19 cellular contexts compared by ENCODE assay signal in the genomic region with DNA sequence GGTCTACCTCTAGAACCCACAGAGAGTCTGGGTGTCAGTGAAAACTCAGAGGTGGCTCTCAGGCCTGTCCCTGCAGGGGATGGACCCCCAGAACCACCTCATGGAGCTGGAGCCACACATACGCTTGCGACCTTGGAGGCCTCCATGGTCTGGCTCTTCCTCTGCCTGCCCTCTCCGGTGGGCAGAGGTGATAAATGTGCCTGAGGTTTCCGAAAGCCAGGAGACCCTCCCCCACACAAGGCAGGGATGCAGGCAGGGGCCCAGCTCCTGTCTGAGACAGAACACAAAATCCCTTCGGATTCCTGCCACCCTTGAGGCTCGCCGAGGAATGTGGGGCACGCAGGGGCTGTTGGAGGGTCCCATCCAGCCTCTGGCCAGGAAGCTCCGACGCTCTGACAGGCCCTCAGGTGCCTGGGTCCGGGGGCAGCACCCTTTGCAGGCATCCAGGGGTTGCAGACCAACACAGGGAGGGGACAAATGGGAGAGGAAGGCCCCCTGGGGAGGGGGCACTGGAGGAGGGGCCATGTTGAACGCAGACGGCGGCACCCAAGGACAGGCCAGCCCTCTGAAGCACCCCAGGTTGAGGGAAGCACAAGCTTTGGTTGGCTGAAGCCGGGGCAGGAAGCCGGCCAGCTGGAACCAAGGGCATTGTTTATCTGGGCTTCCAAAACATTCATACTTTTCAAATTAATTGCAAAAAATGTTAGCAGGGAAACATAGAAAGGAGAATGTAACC. TPM values are rescaled to one million over a fixed set of nuclear protein-coding genes. Genes with fewer than 3 reads are reported as not detected.
A peak's percentile ranks its signal among the peaks of the same experiment; 100 is the strongest.
DNase-seq lines count a peak whose midpoint lies in the region; ATAC-seq, FAIRE-seq and TF ChIP-seq lines count a peak whose summit lies in the region.
"Had no signal": no experiment of that assay in that cellular context is flagged by ENCODE, and none has a peak within 500 bp of the region (broad histone marks: within the 10 kb centered on the region; RNA-seq: fewer than 3 reads in every experiment).

No MANE protein-coding gene starts in this region.

- POLR2A ChIA-PET in A549 (lab: Yijun Ruan, JAX), result no interaction called here
- POLR2A ChIA-PET in activated B cell treated with CpG ODN at 0.5 μM for 24 hours (lab: Charles Lee), result no interaction called here

- WGBS in A549 (ENCODE audit: missing lambda C conversion rate), result 78% methylated on average over 13 of the region's 16 CpGs
- 88% methylated on average over 14 of the region's 16 CpGs for WGBS in mesenchymal stem cell

- H3K4me3 Mint-ChIP-seq in activated B cell treated with CpG ODN at 0.5 μM for 24 hours, result no peak overlapping the region
- H3K4me3 Mint-ChIP-seq: activated naive CD8-positive, alpha-beta T cell treated with anti-CD3 and anti-CD28 coated beads, Interleukin-2, amount 10 ng/mL, durations not matched to agents 7 days and 5 days; activated T-helper 17 cell treated with anti-CD3 and anti-CD28 coated beads, Interleukin-2, amount 50 U/mL, for 72 hours; CD4-positive, alpha-beta T cell; T-helper 17 cell had no signal

- H3K4me3 ChIP-seq in A549, result no peak overlapping the region
- H3K4me3 ChIP-seq in mesenchymal stem cell (ENCODE audit: insufficient read depth in 1 of 2, low read depth in 1 of 2, low read length in 2 of 2), result no peak overlapping the region

- H3K4me1 ChIP-seq in A549, result peaks cover 16% of the 10 kb centered on the region
- peaks cover 39% of the 10 kb centered on the region for H3K4me1 ChIP-seq in mesenchymal stem cell (ENCODE audit: control insufficient read depth, insufficient read depth, low read depth, low read length)

- TF ChIP-seq EP300 in A549 (IDR thresholded peaks at IDR 0.05), result no peak

- peaks cover 15% of the 10 kb centered on the region for H3K27me3 Mint-ChIP-seq in activated B cell treated with CpG ODN at 0.5 μM for 24 hours

- H3K14ac ChIP-seq in mesenchymal stem cell (ENCODE audit: low read length in 2 of 2), result peak overlapping the region in 1 of 2 experiments; percentile 75

- peak overlapping the region; percentile 62 for H2BK15ac ChIP-seq in mesenchymal stem cell (ENCODE audit: low read depth, poor library complexity, severe bottlenecking)

- DNase-seq in A549 (ENCODE audit: low read depth in 1 of 2, low spot score in 1 of 2), result no peak
- DNase-seq in activated B cell treated with CpG ODN at 0.5 μM for 24 hours, result peak; percentile 13
- DNase-seq in mesenchymal stem cell, result no peak
- peak; percentile 60 for DNase-seq in sciatic nerve (ENCODE audit: low spot score)
- DNase-seq in activated gamma-delta T cell treated with Interleukin-2 at 50 U/mL for 16 hours, result no peak
- DNase-seq in SHP77 treated with DMSO at 0.1 percent for 48 hours (lab: John Stamatoyannopoulos, UW), result no peak
- no peak for DNase-seq in NOMO-1 treated with DMSO at 0.1 percent for 48 hours (lab: John Stamatoyannopoulos, UW; ENCODE audit: unreplicated experiment)
- DNase-seq: activated naive CD8-positive, alpha-beta T cell treated with anti-CD3 and anti-CD28 coated beads, Interleukin-2, amount 10 ng/mL, durations not matched to agents 7 days and 5 days; brain microvascular endothelial cell; MV-4-11; NCI-H1694 treated with DMSO at 0.1 percent for 48 hours; NCI-H526 treated with DMSO at 0.1 percent for 48 hours; stimulated activated CD4-positive, alpha-beta T cell treated with anti-CD3 and anti-CD28 coated beads, Interleukin-4, amount 100 ng/mL, for 1 hour; T-helper 17 cell had no signal

- H3K9ac ChIP-seq in mesenchymal stem cell (ENCODE audit: low read length), result peak overlapping the region; percentile 27

- H3K27me3 ChIP-seq in mesenchymal stem cell (ENCODE audit: control insufficient read depth in 1 of 2, insufficient read depth in 1 of 2, low read length in 2 of 2), result peaks cover 0 to under 1% of the 10 kb centered on the region in 2 experiments
- H3K27me3 ChIP-seq: brain microvascular endothelial cell had no signal

- no peak overlapping the region for H3K4ac ChIP-seq in mesenchymal stem cell (ENCODE audit: low read depth in 1 of 2, low read length in 2 of 2)

- H3K4me1 Mint-ChIP-seq in activated B cell treated with CpG ODN at 0.5 μM for 24 hours, result no peaks in the 10 kb centered on the region
- H3K4me1 Mint-ChIP-seq: activated T-helper 17 cell treated with anti-CD3 and anti-CD28 coated beads, Interleukin-2, amount 50 U/mL, for 72 hours had no signal

- no peak for TF ChIP-seq CTCF in A549 (IDR thresholded peaks at IDR 0.05)
- TF ChIP-seq CTCF in activated B cell treated with CpG ODN at 0.5 μM for 24 hours (IDR thresholded peaks at IDR 0.05), result no peak

- TF ChIP-seq POLR2A in A549 (IDR thresholded peaks at IDR 0.05; ENCODE audit: low read length), result no peak

- no peaks in the 10 kb centered on the region for H3K36me3 ChIP-seq in mesenchymal stem cell (ENCODE audit: control insufficient read depth in 1 of 2, insufficient read depth in 2 of 2, low read depth in 1 of 2, low read length in 2 of 2)
- H3K36me3 ChIP-seq: brain microvascular endothelial cell had no signal

- H3K4me2 ChIP-seq in A549 (no peak overlapping the region), mesenchymal stem cell (ENCODE audit: low read length, poor library complexity, severe bottlenecking) (no peak overlapping the region)

- H2AFZ ChIP-seq in mesenchymal stem cell (ENCODE audit: low read depth, low read length), result no peak overlapping the region

- H3K23ac ChIP-seq in mesenchymal stem cell (ENCODE audit: low read length in 2 of 2), result no peak overlapping the region

- CTCF ChIA-PET in A549 (lab: Yijun Ruan, JAX) (interaction anchor here (1.7 to 3.0 kb wide), 2 partner anchors 11 to 80 kb away, joined by 5 to 11 read pairs; no protein-coding TSS in a partner anchor), activated B cell treated with CpG ODN at 0.5 μM for 24 hours (lab: Charles Lee) (no interaction called here)

- peak overlapping the region; percentile 27 for H4K8ac ChIP-seq in mesenchymal stem cell (ENCODE audit: low read length)

- no peak overlapping the region for H3K27ac ChIP-seq in A549
- no peak overlapping the region for H3K27ac ChIP-seq in mesenchymal stem cell (ENCODE audit: low read length, poor library complexity, severe bottlenecking)
- H3K27ac ChIP-seq: brain microvascular endothelial cell had no signal

- no peak for ATAC-seq in A549
- no peak for ATAC-seq in activated B cell treated with CpG ODN at 0.5 μM for 24 hours (ENCODE audit: low read depth)
- no peak for ATAC-seq in sciatic nerve
- ATAC-seq in GM18868 (IDR thresholded peaks at IDR 0.05; ENCODE audit: unreplicated experiment), result no peak
- ATAC-seq: activated T-helper 17 cell treated with anti-CD3 and anti-CD28 coated beads, Interleukin-2, amount 50 U/mL, for 72 hours; T-helper 17 cell had no signal

- H4K91ac ChIP-seq in mesenchymal stem cell (ENCODE audit: low read length), result peak overlapping the region; percentile 48

- no peaks in the 10 kb centered on the region for H3K36me3 Mint-ChIP-seq in activated B cell treated with CpG ODN at 0.5 μM for 24 hours (ENCODE audit: low read depth)
- H3K36me3 Mint-ChIP-seq: activated naive CD8-positive, alpha-beta T cell treated with anti-CD3 and anti-CD28 coated beads, Interleukin-2, amount 10 ng/mL, durations not matched to agents 7 days and 5 days had no signal

- H2BK120ac ChIP-seq in mesenchymal stem cell (ENCODE audit: low read depth, low read length), result peak overlapping the region; percentile 11

- H2BK5ac ChIP-seq in mesenchymal stem cell (ENCODE audit: low read depth, low read length, poor library complexity, severe bottlenecking), result no peak overlapping the region

- H3K9me3 Mint-ChIP-seq in activated B cell treated with CpG ODN at 0.5 μM for 24 hours, result no peaks in the 10 kb centered on the region
- H3K9me3 Mint-ChIP-seq: activated naive CD8-positive, alpha-beta T cell treated with anti-CD3 and anti-CD28 coated beads, Interleukin-2, amount 10 ng/mL, durations not matched to agents 7 days and 5 days; activated T-helper 17 cell treated with anti-CD3 and anti-CD28 coated beads, Interleukin-2, amount 50 U/mL, for 72 hours; CD4-positive, alpha-beta T cell had no signal

- H3K9me3 ChIP-seq in A549 (no peaks in the 10 kb centered on the region), mesenchymal stem cell (ENCODE audit: control insufficient read depth, low read length) (peaks cover 2% of the 10 kb centered on the region)

- no peak overlapping the region for H3K27ac Mint-ChIP-seq in activated B cell treated with CpG ODN at 0.5 μM for 24 hours
- H3K27ac Mint-ChIP-seq: activated naive CD8-positive, alpha-beta T cell treated with anti-CD3 and anti-CD28 coated beads, Interleukin-2, amount 10 ng/mL, durations not matched to agents 7 days and 5 days; activated T-helper 17 cell treated with anti-CD3 and anti-CD28 coated beads, Interleukin-2, amount 50 U/mL, for 72 hours; T-helper 17 cell had no signal

- intact Hi-C loops in activated B cell treated with CpG ODN at 0.5 μM for 24 hours (cut with micrococcal nuclease), result no loop called here
- intact Hi-C loops in sciatic nerve (cut with DNase I), result loop anchor here (10.0 kb wide), 1 partner anchor 80 kb away; no protein-coding TSS in a partner anchor

- H3K79me1 ChIP-seq in mesenchymal stem cell (replicated peaks; ENCODE audit: low read length, poor library complexity, severe bottlenecking), result no peaks in the 10 kb centered on the region

- TF ChIP-seq RAD21 in A549 (conservative IDR thresholded peaks at IDR 0.05 in 1 of 2, IDR thresholded peaks at IDR 0.05 in 1 of 2), result no peak

- H3K18ac ChIP-seq in mesenchymal stem cell (ENCODE audit: low read depth in 1 of 2, low read length in 2 of 2), result peak overlapping the region in 1 of 2 experiments; percentile 16

- no peak for FAIRE-seq in A549 (lab: Jason Lieb, UNC)
- FAIRE-seq: colon, HTR-8/SVneo had no signal

- no peak overlapping the region for H2AK5ac ChIP-seq in mesenchymal stem cell (ENCODE audit: low read length, severe bottlenecking)

- H2BK12ac ChIP-seq in mesenchymal stem cell (ENCODE audit: low read length in 2 of 2), result peak overlapping the region; percentile 49 to 51

TF ChIP-seq in A549, 52 proteins besides CTCF, POLR2A, EP300 and RAD21 (continues in another document):
- TF ChIP-seq CBX8 (IDR thresholded peaks at IDR 0.05) (no peak), MAFK (IDR thresholded peaks at IDR 0.05; ENCODE audit: partially characterized antibody) (no peak), ZFP36 (IDR thresholded peaks at IDR 0.05; ENCODE audit: borderline replicate concordance, partially characterized antibody) (peak; percentile 25), PHF8 (IDR thresholded peaks at IDR 0.05; ENCODE audit: borderline replicate concordance, low read depth) (no peak), MYC (IDR thresholded peaks at IDR 0.05; ENCODE audit: borderline replicate concordance, low read length) (no peak), MAZ (IDR thresholded peaks at IDR 0.05; ENCODE audit: borderline replicate concordance, low read depth, low read length) (no peak)

RNA-seq across cellular contexts. Expression of gene SNED1, which starts 4.1 kb away (rescaled TPM):
- 0.21 and 0.34 TPM in 2 replicates for polyA plus RNA-seq in A549 (2011; rRNA removed)
- 0.50 and 0.53 TPM in 2 replicates for polyA plus RNA-seq in A549 (2012; cell fraction: cytosol; rRNA removed)
- polyA plus RNA-seq in A549 (2012; cell fraction: nucleus; rRNA removed), result 1.1 and 1.4 TPM in 2 replicates
- polyA plus RNA-seq in A549 (2017; fragmentation: RNase III; extraction: RNeasy Plus Mini Kit Qiagen cat#74134 plus additional on column Dnase treatment), result 0.13 to 0.21 TPM (median 0.15 TPM) in 3 replicates
- 0.79 and 0.92 TPM in 2 replicates for polyA minus RNA-seq in A549 (2011; rRNA and poly(A)+ RNA removed)
- 44.7 and 59.8 TPM in 2 replicates for total RNA-seq in activated B cell treated with CpG ODN at 0.5 μM for 24 hours
- 3.7 TPM for polyA plus RNA-seq in mesenchymal stem cell (2013, experiment 1 of 2)
- 3.7 TPM for polyA plus RNA-seq in mesenchymal stem cell (2013, experiment 2 of 2)
- total RNA-seq in sciatic nerve, result 148 TPM

Comparison
In these comparisons a context has a peak if more than half of its experiments do, and no peak if none do; other contexts are left out.
1. DNase-seq: peak in activated B cell treated with CpG ODN at 0.5 μM for 24 hours (single experiment) and sciatic nerve (single experiment); none in A549 (0 of 2), mesenchymal stem cell (single experiment), activated gamma-delta T cell treated with Interleukin-2 at 50 U/mL for 16 hours (single experiment), SHP77 treated with DMSO at 0.1 percent for 48 hours (single experiment) and NOMO-1 treated with DMSO at 0.1 percent for 48 hours (single experiment).